In the genomic region with DNA sequence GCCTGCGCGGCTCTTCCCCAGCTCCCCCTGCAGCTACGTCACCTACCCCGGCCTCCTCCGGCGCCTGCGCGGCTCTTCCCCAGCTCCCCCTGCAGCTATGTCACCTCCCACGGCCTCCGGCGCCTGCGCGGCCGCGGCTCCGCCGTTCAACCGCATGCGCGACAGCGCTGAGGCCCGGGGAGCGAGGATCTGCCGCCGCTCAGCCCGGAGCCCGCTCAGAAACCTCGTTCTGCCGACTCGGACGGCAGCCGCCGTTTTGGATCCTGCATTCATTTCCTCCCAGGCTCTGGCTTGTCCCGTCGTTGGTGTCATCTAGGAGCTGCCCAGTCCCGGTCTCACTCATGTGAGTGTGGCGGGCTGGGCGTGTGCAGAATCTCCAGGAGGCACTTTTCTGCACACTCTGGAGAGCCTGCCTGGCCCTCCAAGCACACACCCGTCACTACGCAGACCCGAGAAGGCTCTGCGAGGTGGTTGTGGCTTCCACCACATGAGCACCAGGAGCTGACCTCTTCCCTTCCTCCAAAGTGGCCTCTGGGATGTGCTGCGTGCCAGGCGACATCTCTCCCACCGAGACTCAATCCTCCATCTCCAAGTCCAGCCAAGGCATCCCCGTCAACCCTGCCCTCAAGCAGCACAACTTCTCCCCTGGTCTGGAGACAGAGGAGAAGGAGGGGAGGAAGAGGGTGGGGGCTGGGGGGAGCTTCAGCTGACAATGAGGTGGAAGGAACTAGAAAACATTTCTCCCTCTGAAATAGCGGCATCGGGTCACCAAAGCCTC, we compare ENCODE assay signal across 14 cellular contexts.
"Had no signal": no experiment of that assay in that cellular context is flagged by ENCODE, and none has a peak within 500 bp of the region (broad histone marks: within the 10 kb centered on the region; RNA-seq: fewer than 3 reads in every experiment).

No MANE protein-coding gene starts in this region.

- H3K9me3 Mint-ChIP-seq: activated CD4-positive, alpha-beta T cell treated with anti-CD3 and anti-CD28 coated beads, Interleukin-2, amount 10 ng/mL, durations not matched to agents 24 days and 14 days; activated naive CD4-positive, alpha-beta T cell treated with anti-CD3 and anti-CD28 coated beads, Interleukin-2, amount 10 ng/mL, durations not matched to agents 7 days and 5 days; activated T-helper 2 cell treated with anti-CD3 and anti-CD28 coated beads, Interferon-gamma antibody, Interleukin-2, Interleukin-4, amounts not matched to agents 10 μg/mL and 5 μg/mL and 100 μg/mL, durations not matched to agents 14 hours and 24 hours and 36 hours; stimulated activated memory B cell treated with anti-CD40 and anti-IgM and Interleukin-4, amounts not matched to agents 10 μg/mL and 1 μg/mL and 100 μg/mL, for 72 hours had no signal

- H3K4me3 Mint-ChIP-seq: activated CD4-positive, alpha-beta T cell treated with anti-CD3 and anti-CD28 coated beads, Interleukin-2, amount 10 ng/mL, durations not matched to agents 24 days and 14 days; activated naive CD4-positive, alpha-beta T cell treated with anti-CD3 and anti-CD28 coated beads, Interleukin-2, amount 10 ng/mL, durations not matched to agents 7 days and 5 days; stimulated activated memory B cell treated with anti-CD40 and anti-IgM and Interleukin-4, amounts not matched to agents 10 μg/mL and 1 μg/mL and 100 μg/mL, for 72 hours had no signal

- H3K36me3 Mint-ChIP-seq: activated naive CD4-positive, alpha-beta T cell treated with anti-CD3 and anti-CD28 coated beads, Interleukin-2, amount 10 ng/mL, durations not matched to agents 7 days and 5 days; stimulated activated memory B cell treated with anti-CD40 and anti-IgM and Interleukin-4, amounts not matched to agents 10 μg/mL and 1 μg/mL and 100 μg/mL, for 72 hours had no signal

- H3K9me3 ChIP-seq: transverse colon had no signal

- DNase-seq: activated CD4-positive, alpha-beta T cell treated with anti-CD3 and anti-CD28 coated beads, Interleukin-2, amount 10 ng/mL, durations not matched to agents 24 days and 14 days; activated CD8-positive, alpha-beta memory T cell treated with anti-CD3 and anti-CD28 coated beads for 24 hours; activated naive CD4-positive, alpha-beta T cell treated with anti-CD3 and anti-CD28 coated beads, Interleukin-2, amount 10 ng/mL, durations not matched to agents 7 days and 5 days; activated T-cell treated with anti-CD3 and anti-CD28 coated beads for 4 hours; central memory CD4-positive, alpha-beta T cell; effector CD4-positive, alpha-beta T cell; heart right ventricle; left ventricle myocardium superior; T1000; transverse colon had no signal

- H3K27ac ChIP-seq: coronary artery, heart right ventricle, skin epidermis, transverse colon had no signal

- H3K36me3 ChIP-seq: heart right ventricle, transverse colon had no signal

- H3K4me1 Mint-ChIP-seq: stimulated activated memory B cell treated with anti-CD40 and anti-IgM and Interleukin-4, amounts not matched to agents 10 μg/mL and 1 μg/mL and 100 μg/mL, for 72 hours had no signal

- H3K4me3 ChIP-seq: coronary artery, heart right ventricle, skin epidermis, transverse colon had no signal

- ATAC-seq: heart right ventricle; left ventricle myocardium superior; stimulated activated memory B cell treated with anti-CD40 and anti-IgM and Interleukin-4, amounts not matched to agents 10 μg/mL and 1 μg/mL and 100 μg/mL, for 72 hours had no signal

- H3K27ac Mint-ChIP-seq: activated CD4-positive, alpha-beta T cell treated with anti-CD3 and anti-CD28 coated beads, Interleukin-2, amount 10 ng/mL, durations not matched to agents 24 days and 14 days; activated naive CD4-positive, alpha-beta T cell treated with anti-CD3 and anti-CD28 coated beads, Interleukin-2, amount 10 ng/mL, durations not matched to agents 7 days and 5 days; activated T-helper 2 cell treated with anti-CD3 and anti-CD28 coated beads, Interferon-gamma antibody, Interleukin-2, Interleukin-4, amounts not matched to agents 10 μg/mL and 5 μg/mL and 100 μg/mL, durations not matched to agents 14 hours and 24 hours and 36 hours; stimulated activated memory B cell treated with anti-CD40 and anti-IgM and Interleukin-4, amounts not matched to agents 10 μg/mL and 1 μg/mL and 100 μg/mL, for 72 hours had no signal

- H3K27me3 ChIP-seq: heart right ventricle, transverse colon had no signal
